16 cellular contexts compared by ENCODE assay signal in genomic region chr2:104654813-104655212, GRCh38.
"Had no signal": no experiment of that assay in that cellular context is flagged by ENCODE, and none has a peak within 500 bp of the region (broad histone marks: within the 10 kb centered on the region; RNA-seq: fewer than 3 reads in every experiment).

No MANE protein-coding gene starts in this region.

- DNase-seq: activated CD4-positive, alpha-beta T cell treated with anti-CD3 and anti-CD28 coated beads for 4 hours; activated CD8-positive, alpha-beta memory T cell treated with anti-CD3 and anti-CD28 coated beads, Interleukin-2, amount 50 U/mL, for 4 hours; activated CD8-positive, alpha-beta T cell treated with anti-CD3 and anti-CD28 coated beads for 36 hours; activated gamma-delta T cell treated with Interleukin-2 at 50 U/mL for 16 hours; activated naive CD8-positive, alpha-beta T cell treated with anti-CD3 and anti-CD28 coated beads, Interleukin-2, amount 50 U/mL, for 24 hours; activated T-cell treated with anti-CD3 and anti-CD28 coated beads, Interleukin-2, amount 50 U/mL, for 72 hours; central memory CD4-positive, alpha-beta T cell; effector CD4-positive, alpha-beta T cell; mesendoderm; nephron progenitor cell; stimulated activated CD4-positive, alpha-beta T cell treated with anti-CD3 and anti-CD28 coated beads, Interleukin-15, amount 100 ng/mL, for 24 hours; stimulated activated CD4-positive, alpha-beta T cell treated with anti-CD3 and anti-CD28 coated beads, Interleukin-4, amount 100 ng/mL, for 24 hours; stimulated activated naive CD8-positive, alpha-beta T cell treated with anti-CD3 and anti-CD28 coated beads, Interleukin-15, amount 100 ng/mL, for 72 hours had no signal

- ATAC-seq: activated CD8-positive, alpha-beta T cell treated with anti-CD3 and anti-CD28 coated beads for 36 hours; activated naive CD8-positive, alpha-beta T cell treated with anti-CD3 and anti-CD28 coated beads, Interleukin-2, amount 50 U/mL, for 24 hours; activated T-cell treated with anti-CD3 and anti-CD28 coated beads, Interleukin-2, amount 50 U/mL, for 72 hours; stimulated activated naive CD8-positive, alpha-beta T cell treated with anti-CD3 and anti-CD28 coated beads, Interleukin-15, amount 100 ng/mL, for 72 hours had no signal

- FAIRE-seq: endothelial cell of umbilical vein had no signal

- H3K36me3 ChIP-seq: vagina had no signal

- H3K27me3 ChIP-seq: vagina had no signal

- H3K4me3 ChIP-seq: coronary artery, vagina had no signal

- H3K27ac ChIP-seq: vagina had no signal

- H3K9me3 ChIP-seq: vagina had no signal

- H3K4me1 ChIP-seq: vagina had no signal
